In the genomic region with DNA sequence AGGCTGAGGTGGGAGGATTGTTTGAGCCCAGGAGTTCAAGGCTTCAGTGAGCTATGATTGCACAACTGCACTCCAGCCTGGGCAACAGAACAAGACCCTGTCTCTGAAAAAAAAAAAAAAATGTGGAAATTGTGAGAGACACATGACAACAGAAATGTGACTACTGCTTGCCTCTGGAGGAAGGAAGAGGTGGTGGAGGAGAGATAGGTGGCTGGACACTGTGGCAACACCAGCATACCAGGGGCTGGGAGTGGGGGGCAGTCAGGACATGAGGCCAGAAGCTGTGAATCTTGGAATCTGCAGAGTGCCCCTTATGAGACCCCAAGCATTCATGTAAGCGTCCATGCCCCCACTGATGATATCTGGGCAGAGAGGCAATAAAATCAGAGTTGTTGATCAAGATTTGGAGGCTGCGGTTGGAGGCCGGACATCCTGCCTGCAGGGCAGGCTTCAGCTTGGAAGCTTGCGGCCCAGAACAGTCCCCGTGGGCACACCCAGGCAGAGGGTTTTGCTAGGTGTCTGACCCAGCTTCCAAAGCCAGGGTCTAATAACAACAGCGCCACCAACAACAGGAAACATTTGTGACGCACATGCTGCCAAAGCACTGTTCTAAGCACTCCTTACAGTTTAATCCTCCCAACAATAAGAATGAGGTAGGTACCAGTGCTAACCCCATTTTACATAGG, we compare ENCODE assay signal across 9 cellular contexts. TPM values are rescaled to one million over a fixed set of nuclear protein-coding genes. Genes with fewer than 3 reads are reported as not detected.
DNase-seq lines count a peak whose midpoint lies in the region; ATAC-seq and TF ChIP-seq lines count a peak whose summit lies in the region.
"Had no signal": no experiment of that assay in that cellular context is flagged by ENCODE, and none has a peak within 500 bp of the region (broad histone marks: within the 10 kb centered on the region; RNA-seq: fewer than 3 reads in every experiment).

No MANE protein-coding gene starts in this region.

- H3K36me3 ChIP-seq in tibial artery = no peaks in the 10 kb centered on the region

- in situ Hi-C loops in ACHN (cut with HindIII; ENCODE audit: low pct_ligation_motif_present, low pct_unique_long_range_greater_than_20kb, low sequenced_read_pairs) = no loop called here

- intact Hi-C loops in tibial artery (cut with DNase I; ENCODE audit: low total_unique reads) = no loop called here

- no peak for TF ChIP-seq CTCF in tibial artery (IDR thresholded peaks at IDR 0.05)

- H3K4me1 ChIP-seq in tibial artery = peaks cover 0 to 17% (median 7%) of the 10 kb centered on the region in 4 donors

- H3K4me3 ChIP-seq in tibial artery = no peak overlapping the region

- DNase-seq in T-helper 1 cell = peak; percentile 60 to 96 (median 80)
- peak; percentile 55 for DNase-seq in activated gamma-delta T cell treated with anti-CD3 and anti-CD28 coated beads, Interleukin-2, amount 50 U/mL, for 16 hours (ENCODE audit: low read depth)
- peak; percentile 47 to 66 for DNase-seq in lung microvascular endothelial cell (ENCODE audit: low read depth in 2 of 2)
- DNase-seq in tibial artery = peak; percentile 41 to 77
- DNase-seq in ACHN = no peak
- no peak for DNase-seq in HCEC 1CT
- no peak for DNase-seq in NCI-H1436 treated with DMSO at 0.1 percent for 48 hours (lab: John Stamatoyannopoulos, UW)

- no peaks in the 10 kb centered on the region for H3K9me3 ChIP-seq in tibial artery

- H3K27ac ChIP-seq in tibial artery = peak overlapping the region; percentile 28 to 35

- no peak for ATAC-seq in HG03442 (IDR thresholded peaks at IDR 0.05; ENCODE audit: unreplicated experiment)

- peaks cover 0 to 13% of the 10 kb centered on the region in 2 donors for H3K27me3 ChIP-seq in tibial artery

RNA-seq across cellular contexts. Expression of a gene that starts 16.9 kb away (rescaled TPM):
- total RNA-seq in lung microvascular endothelial cell = not detected in 2 replicates
- total RNA-seq: T-helper 2 cell treated with Interferon-gamma antibody and Interleukin-4, amounts not matched to agents 100 ng/mL and 5 ng/mL, for 36 hours had no signal

RNA-seq across cellular contexts. Expression of a gene that starts 37.1 kb away (rescaled TPM):
- total RNA-seq in lung microvascular endothelial cell = 0.20 and 0.44 TPM in 2 replicates

RNA-seq across cellular contexts. Expression of a gene that starts 57.1 kb away (rescaled TPM):
- total RNA-seq in lung microvascular endothelial cell = 25.5 and 52.2 TPM in 2 replicates

RNA-seq across cellular contexts. Expression of a gene that starts 57.2 kb away (rescaled TPM):
- 14.2 and 17.9 TPM in 2 replicates for total RNA-seq in lung microvascular endothelial cell

Comparison
In these comparisons a context has a peak if more than half of its experiments do, and no peak if none do; other contexts are left out.
1. DNase-seq: peak in T-helper 1 cell (5 of 5), activated gamma-delta T cell treated with anti-CD3 and anti-CD28 coated beads, Interleukin-2, amount 50 U/mL, for 16 hours (single experiment), lung microvascular endothelial cell (2 of 2) and tibial artery (2 of 2); none in ACHN (single experiment), HCEC 1CT (single experiment) and NCI-H1436 treated with DMSO at 0.1 percent for 48 hours (single experiment).